1 cellular context compared by ENCODE assay signal in genomic region chr12:110281549-110282342, GRCh38.
TF ChIP-seq lines count a peak whose summit lies in the region.

No MANE protein-coding gene starts in this region.

TF ChIP-seq in HepG2, 621 proteins besides CTCF, POLR2A, EP300 and RAD21 (continued from another document):
- TF ChIP-seq THAP7 (CRISPR knock-in tag; IDR thresholded peaks at IDR 0.05) (no peak), DNMT1 (CRISPR knock-in tag; IDR thresholded peaks at IDR 0.05) (peak; percentile 53; the same call in 1 of the 2 replicates), ZNF557 (CRISPR knock-in tag; IDR thresholded peaks at IDR 0.05) (no peak), PRPF4 (IDR thresholded peaks at IDR 0.05; ENCODE audit: low read depth, low read length, poor library complexity, severe bottlenecking) (no peak), HNRNPK (IDR thresholded peaks at IDR 0.05; ENCODE audit: low read depth, low read length, poor library complexity, severe bottlenecking) (no peak), ZNF574 (CRISPR knock-in tag; IDR thresholded peaks at IDR 0.05) (0 out of 2 replicates have a peak, but pooled peaks have one; percentile 63), MYPOP (CRISPR knock-in tag; IDR thresholded peaks at IDR 0.05) (peak; percentile 32; the same call in 1 of the 2 replicates), ARID3A (IDR thresholded peaks at IDR 0.05; ENCODE audit: low read depth, low read length) (no peak), ZNF10 (CRISPR knock-in tag; IDR thresholded peaks at IDR 0.05; ENCODE audit: borderline replicate concordance, low read depth) (no peak), FOXK1 (CRISPR knock-in tag; IDR thresholded peaks at IDR 0.05; ENCODE audit: borderline replicate concordance, low read depth) (no peak), PLSCR1 (CRISPR knock-in tag; IDR thresholded peaks at IDR 0.05; ENCODE audit: borderline replicate concordance) (no peak), CENPBD1 (CRISPR knock-in tag; IDR thresholded peaks at IDR 0.05; ENCODE audit: borderline replicate concordance, low read depth) (no peak), ZMAT3 (CRISPR knock-in tag; conservative IDR thresholded peaks at IDR 0.05) (0 out of 2 replicates have a peak, but pooled peaks have one; percentile 56), ZFP36L2 (CRISPR knock-in tag; IDR thresholded peaks at IDR 0.05) (no peak), ZNF740 (CRISPR knock-in tag; IDR thresholded peaks at IDR 0.05) (no peak), ATF1 (CRISPR knock-in tag; IDR thresholded peaks at IDR 0.05) (no peak)
